Comparison of ENCODE assay signal across 16 cellular contexts in the genomic region with DNA sequence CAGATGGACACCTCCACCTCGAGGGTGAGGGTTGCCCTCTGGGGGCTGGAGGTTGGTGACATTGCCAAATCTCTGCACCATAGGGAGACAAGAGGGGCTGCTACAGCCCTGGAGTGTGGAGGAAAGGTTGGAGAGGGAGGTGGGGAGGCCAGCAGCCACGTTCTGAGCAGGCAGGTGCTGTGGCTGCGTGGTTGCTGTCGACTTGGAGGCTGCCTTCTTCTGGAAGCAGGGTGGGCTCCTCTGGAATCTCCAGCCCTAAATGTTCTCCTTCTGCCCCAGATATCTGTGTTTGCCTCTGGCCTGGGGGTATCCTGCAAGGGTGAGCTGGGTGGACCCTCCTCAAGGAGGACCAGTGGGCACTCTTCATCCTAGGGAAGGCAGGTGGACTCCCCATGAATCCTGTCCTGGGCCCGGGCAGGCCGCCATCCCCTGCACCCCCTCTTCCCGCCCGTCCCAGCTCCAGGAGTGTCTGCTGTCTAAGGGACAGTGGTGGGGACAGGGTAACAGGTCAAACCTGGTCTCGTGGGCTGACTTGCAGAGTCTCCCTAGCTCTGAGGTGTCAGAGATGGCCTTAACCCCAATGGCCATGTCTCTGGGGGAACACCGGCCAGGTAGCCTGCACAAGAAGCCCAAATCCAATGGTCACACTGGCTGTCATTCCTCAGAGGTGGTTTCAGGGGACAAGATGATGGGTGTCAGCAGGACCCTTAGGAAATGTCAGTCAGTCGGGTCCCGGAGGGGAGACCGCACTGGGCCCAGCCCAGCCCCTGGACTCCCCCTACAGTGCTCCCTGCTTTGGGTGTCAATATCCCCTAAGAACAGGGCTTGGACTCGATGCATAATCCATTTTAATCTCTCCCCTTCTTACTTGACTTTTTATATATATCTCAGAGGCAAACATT. TPM values are rescaled to one million over a fixed set of nuclear protein-coding genes. Genes with fewer than 3 reads are reported as not detected.
DNase-seq lines count a peak whose midpoint lies in the region; ATAC-seq and TF ChIP-seq lines count a peak whose summit lies in the region.
"Had no signal": no experiment of that assay in that cellular context is flagged by ENCODE, and none has a peak within 500 bp of the region (broad histone marks: within the 10 kb centered on the region; RNA-seq: fewer than 3 reads in every experiment).

No MANE protein-coding gene starts in this region.

- H2AFZ ChIP-seq in PC-3 (ENCODE audit: low read length), result no peak overlapping the region

- H4K20me1 ChIP-seq in PC-3 (ENCODE audit: low read length), result no peaks in the 10 kb centered on the region

- no peaks in the 10 kb centered on the region for H3K36me3 ChIP-seq in HEK293 (ENCODE audit: control insufficient read depth in 2 of 2, insufficient read depth in 1 of 2, low read length in 2 of 2)
- H3K36me3 ChIP-seq in endodermal cell (ENCODE audit: control insufficient read depth, insufficient read depth, low read length), result no peaks in the 10 kb centered on the region
- H3K36me3 ChIP-seq in suprapubic skin, result no peaks in the 10 kb centered on the region
- no peaks in the 10 kb centered on the region for H3K36me3 ChIP-seq in A673 (ENCODE audit: insufficient read depth, low read length, poor library complexity, severe bottlenecking)
- H3K36me3 ChIP-seq in PC-3 (ENCODE audit: low read depth, low read length), result no peaks in the 10 kb centered on the region
- H3K36me3 ChIP-seq in CD8-positive, alpha-beta memory T cell (ENCODE audit: insufficient read depth, low read length), result no peaks in the 10 kb centered on the region
- H3K36me3 ChIP-seq: HAP-1 had no signal

- no peaks in the 10 kb centered on the region for H3K79me2 ChIP-seq in PC-3 (ENCODE audit: low read length)

- no peaks in the 10 kb centered on the region for H3F3A ChIP-seq in PC-3 (ENCODE audit: low read length, unreplicated experiment)

- H3K27me3 ChIP-seq in endodermal cell (ENCODE audit: control insufficient read depth, insufficient read depth, low read length, poor library complexity, severe bottlenecking) (no peaks in the 10 kb centered on the region), suprapubic skin (peaks cover 8% of the 10 kb centered on the region), A673 (replicated peaks; ENCODE audit: insufficient read depth, low read depth, low read length, poor library complexity) (no peaks in the 10 kb centered on the region), PC-3 (ENCODE audit: low read length) (no peaks in the 10 kb centered on the region)
- H3K27me3 ChIP-seq in CD8-positive, alpha-beta memory T cell (ENCODE audit: insufficient read depth, low read length, poor library complexity, severe bottlenecking), result no peaks in the 10 kb centered on the region

- H3K4me3 Mint-ChIP-seq in endodermal cell (no peak overlapping the region), nephron (no peak overlapping the region)
- H3K4me3 Mint-ChIP-seq in CD8-positive, alpha-beta memory T cell, result no peak overlapping the region

- H3K4me1 ChIP-seq in HEK293 (ENCODE audit: control insufficient read depth, insufficient read depth, low read length) (peaks cover 29% of the 10 kb centered on the region), endodermal cell (ENCODE audit: control insufficient read depth, insufficient read depth, low read length) (no peaks in the 10 kb centered on the region), suprapubic skin (no peaks in the 10 kb centered on the region), A673 (ENCODE audit: insufficient read depth, low read length, poor library complexity, severe bottlenecking) (peaks cover 9% of the 10 kb centered on the region), PC-3 (ENCODE audit: insufficient read depth, low read length) (no peaks in the 10 kb centered on the region)
- no peaks in the 10 kb centered on the region for H3K4me1 ChIP-seq in CD8-positive, alpha-beta memory T cell (ENCODE audit: insufficient read depth, low read length)

- TF ChIP-seq CTCF in HEK293 (tag by site-specific recombination; IDR thresholded peaks at IDR 0.05), result no peak
- TF ChIP-seq CTCF in endodermal cell (conservative IDR thresholded peaks at IDR 0.05), result no peak
- no peak for TF ChIP-seq CTCF in nephron (IDR thresholded peaks at IDR 0.05; ENCODE audit: unreplicated experiment in 3 of 3)
- TF ChIP-seq CTCF in suprapubic skin (IDR thresholded peaks at IDR 0.05), result no peak
- no peak for TF ChIP-seq CTCF in A673 (conservative IDR thresholded peaks at IDR 0.05; ENCODE audit: low read depth, low read length)
- TF ChIP-seq CTCF in PC-3 (conservative IDR thresholded peaks at IDR 0.05; ENCODE audit: low read depth, low read length), result no peak

- no peak for ATAC-seq in PC-3
- ATAC-seq: Right ventricle myocardium inferior had no signal

- H3K27ac ChIP-seq in HEK293 (ENCODE audit: extremely low read depth, low read depth, low read length), result peak overlapping the region; percentile 51; the same call in 1 of the 2 replicates
- no peak overlapping the region for H3K27ac ChIP-seq in endodermal cell (ENCODE audit: low read depth, low read length)
- no peak overlapping the region for H3K27ac ChIP-seq in suprapubic skin
- no peak overlapping the region for H3K27ac ChIP-seq in A673 (ENCODE audit: low read depth, low read length, poor library complexity, severe bottlenecking)
- H3K27ac ChIP-seq in PC-3 (ENCODE audit: low read length), result no peak overlapping the region
- H3K27ac ChIP-seq in CD8-positive, alpha-beta memory T cell (ENCODE audit: low read depth, low read length), result no peak overlapping the region
- H3K27ac ChIP-seq: GM23248 had no signal

- no peak for TF ChIP-seq POLR2A in suprapubic skin (IDR thresholded peaks at IDR 0.05)

- no peaks in the 10 kb centered on the region for H3K9me2 ChIP-seq in PC-3 (replicated peaks; ENCODE audit: low read length)

- CTCF ChIA-PET in HEK293 (lab: Yijun Ruan, JAX), result no interaction called here
- CTCF ChIA-PET in A673 (lab: Charles Lee), result no interaction called here
- CTCF ChIA-PET in PC-3 (lab: Charles Lee), result no interaction called here
- CTCF ChIA-PET in CD8-positive, alpha-beta memory T cell (lab: Charles Lee), result no interaction called here

- TF ChIP-seq EP300 in suprapubic skin (IDR thresholded peaks at IDR 0.05), result no peak

- no peak overlapping the region for H3K4me3 ChIP-seq in HEK293 (ENCODE audit: low read depth, low read length)
- H3K4me3 ChIP-seq in endodermal cell (ENCODE audit: low read length), result no peak overlapping the region
- no peak overlapping the region for H3K4me3 ChIP-seq in suprapubic skin
- no peak overlapping the region for H3K4me3 ChIP-seq in A673 (ENCODE audit: low read depth, low read length, poor library complexity, severe bottlenecking)
- no peak overlapping the region for H3K4me3 ChIP-seq in PC-3 (ENCODE audit: low read length)
- H3K4me3 ChIP-seq in CD8-positive, alpha-beta memory T cell (ENCODE audit: low read length), result no peak overlapping the region
- H3K4me3 ChIP-seq: GM23248, HAP-1 had no signal

- no peaks in the 10 kb centered on the region for H3K9me3 Mint-ChIP-seq in endodermal cell
- no peaks in the 10 kb centered on the region for H3K9me3 Mint-ChIP-seq in nephron
- no peaks in the 10 kb centered on the region for H3K9me3 Mint-ChIP-seq in CD8-positive, alpha-beta memory T cell

- intact Hi-C loops in A673 (cut with micrococcal nuclease; ENCODE audit: unreplicated experiment), result no loop called here
- intact Hi-C loops in PC-3 (cut with micrococcal nuclease), result no loop called here

- H3K27me3 Mint-ChIP-seq in endodermal cell (ENCODE audit: insufficient read depth), result peaks cover 5% of the 10 kb centered on the region
- no peaks in the 10 kb centered on the region for H3K27me3 Mint-ChIP-seq in nephron (ENCODE audit: low read depth)
- H3K27me3 Mint-ChIP-seq in CD8-positive, alpha-beta memory T cell, result no peaks in the 10 kb centered on the region

- no peak overlapping the region for H3K9ac ChIP-seq in endodermal cell (ENCODE audit: extremely low read depth, low read length, poor library complexity, severe bottlenecking)
- H3K9ac ChIP-seq in PC-3 (ENCODE audit: low read length), result no peak overlapping the region
- H3K9ac ChIP-seq: GM23248 had no signal

- 82 to 93% methylated on average over 5 to 14 of the region's 14 CpGs for WGBS in endodermal cell (ENCODE audit: insufficient coverage in 1 of 2, insufficient read length in 1 of 2), 2 experiments
- 57% methylated on average over 5 of the region's 14 CpGs for WGBS in suprapubic skin

- no peak overlapping the region for H3K4me2 ChIP-seq in PC-3 (ENCODE audit: low read length)

- BruUV-seq in A673 (replicated peaks; lab: Mats Ljungman, UMichigan), result no TSS peak
- no TSS peak for BruUV-seq in PC-3 (replicated peaks; lab: Mats Ljungman, UMichigan)

- no peaks in the 10 kb centered on the region for H3K36me3 Mint-ChIP-seq in endodermal cell (ENCODE audit: low read depth)
- H3K36me3 Mint-ChIP-seq in nephron (ENCODE audit: low read depth), result no peaks in the 10 kb centered on the region
- H3K36me3 Mint-ChIP-seq in CD8-positive, alpha-beta memory T cell, result no peaks in the 10 kb centered on the region

- no peaks in the 10 kb centered on the region; the same call in 1 of the 2 replicates for H3K9me3 ChIP-seq in HEK293 (ENCODE audit: control insufficient read depth, insufficient read depth, low read depth, low read length)
- no peaks in the 10 kb centered on the region for H3K9me3 ChIP-seq in endodermal cell (ENCODE audit: control insufficient read depth, low read length)
- H3K9me3 ChIP-seq in suprapubic skin, result no peaks in the 10 kb centered on the region
- no peaks in the 10 kb centered on the region for H3K9me3 ChIP-seq in A673 (ENCODE audit: low read depth, low read length, poor library complexity, severe bottlenecking)
- H3K9me3 ChIP-seq in PC-3 (ENCODE audit: low read length), result no peaks in the 10 kb centered on the region
- no peaks in the 10 kb centered on the region for H3K9me3 ChIP-seq in CD8-positive, alpha-beta memory T cell (ENCODE audit: low read length)
- H3K9me3 ChIP-seq: HAP-1 had no signal

- no peaks in the 10 kb centered on the region for H3K4me1 Mint-ChIP-seq in endodermal cell
- H3K4me1 Mint-ChIP-seq in nephron, result peaks cover 14% of the 10 kb centered on the region
- no peaks in the 10 kb centered on the region for H3K4me1 Mint-ChIP-seq in CD8-positive, alpha-beta memory T cell

- DNase-seq in endodermal cell (peak; percentile 19), suprapubic skin (ENCODE audit: low spot score in 2 of 2) (peak; percentile 27 to 74), GF-D8 (lab: John Stamatoyannopoulos, UW) (no peak), A673 (ENCODE audit: low spot score) (no peak), PC-3 (no peak)
- no peak for DNase-seq in CD8-positive, alpha-beta memory T cell
- DNase-seq: KG1, NCI-H1694, NCI-H2081, NCI-H524 treated with DMSO at 0.1 percent for 48 hours had no signal

- POLR2A ChIA-PET in HEK293 (lab: Yijun Ruan, JAX) (no interaction called here), A673 (lab: Charles Lee; ENCODE audit: low non-redundant PET) (no interaction called here), PC-3 (lab: Charles Lee; ENCODE audit: unreplicated experiment) (no interaction called here)
- POLR2A ChIA-PET in CD8-positive, alpha-beta memory T cell (lab: Charles Lee), result no interaction called here

- no peak overlapping the region for H3K27ac Mint-ChIP-seq in endodermal cell
- H3K27ac Mint-ChIP-seq in nephron, result peak overlapping the region in 2 of 3 experiments; percentile 53 to 56
- H3K27ac Mint-ChIP-seq in CD8-positive, alpha-beta memory T cell, result no peak overlapping the region

RNA-seq across cellular contexts. Expression of a gene that starts 32.3 kb away (rescaled TPM):
- total RNA-seq in endodermal cell (not detected), suprapubic skin (1 to 10 TPM in 1 of 4 donors, under 1 TPM in 3; 0.10 to 1.5 (median 0.51) TPM), A673 (2021) (2.9 and 3.5 TPM in 2 replicates), PC-3 (2014; rRNA removed) (not detected in 2 replicates)
- 5.0 TPM for polyA plus RNA-seq in endodermal cell (2013, experiment 1 of 2)
- 4.8 TPM for polyA plus RNA-seq in endodermal cell (2013, experiment 2 of 2)
- total RNA-seq in CD8-positive, alpha-beta memory T cell, result not detected
- polyA plus RNA-seq in CD8-positive, alpha-beta memory T cell, result not detected
- total RNA-seq: A172 had no signal

Comparison
In these comparisons a context has a peak if more than half of its experiments do, and no peak if none do; other contexts are left out.
1. DNase-seq: peak in endodermal cell (single experiment) and suprapubic skin (2 of 2); none in GF-D8 (single experiment), A673 (single experiment), PC-3 (single experiment) and CD8-positive, alpha-beta memory T cell (0 of 5).
2. H3K27ac Mint-ChIP-seq: peak in nephron (2 of 3); none in endodermal cell (single experiment) and CD8-positive, alpha-beta memory T cell (0 of 8).